1 cellular context compared by ENCODE assay signal in genomic region chr4:103198111-103198765, GRCh38.
TF ChIP-seq lines count a peak whose summit lies in the region.

A gene with protein sequence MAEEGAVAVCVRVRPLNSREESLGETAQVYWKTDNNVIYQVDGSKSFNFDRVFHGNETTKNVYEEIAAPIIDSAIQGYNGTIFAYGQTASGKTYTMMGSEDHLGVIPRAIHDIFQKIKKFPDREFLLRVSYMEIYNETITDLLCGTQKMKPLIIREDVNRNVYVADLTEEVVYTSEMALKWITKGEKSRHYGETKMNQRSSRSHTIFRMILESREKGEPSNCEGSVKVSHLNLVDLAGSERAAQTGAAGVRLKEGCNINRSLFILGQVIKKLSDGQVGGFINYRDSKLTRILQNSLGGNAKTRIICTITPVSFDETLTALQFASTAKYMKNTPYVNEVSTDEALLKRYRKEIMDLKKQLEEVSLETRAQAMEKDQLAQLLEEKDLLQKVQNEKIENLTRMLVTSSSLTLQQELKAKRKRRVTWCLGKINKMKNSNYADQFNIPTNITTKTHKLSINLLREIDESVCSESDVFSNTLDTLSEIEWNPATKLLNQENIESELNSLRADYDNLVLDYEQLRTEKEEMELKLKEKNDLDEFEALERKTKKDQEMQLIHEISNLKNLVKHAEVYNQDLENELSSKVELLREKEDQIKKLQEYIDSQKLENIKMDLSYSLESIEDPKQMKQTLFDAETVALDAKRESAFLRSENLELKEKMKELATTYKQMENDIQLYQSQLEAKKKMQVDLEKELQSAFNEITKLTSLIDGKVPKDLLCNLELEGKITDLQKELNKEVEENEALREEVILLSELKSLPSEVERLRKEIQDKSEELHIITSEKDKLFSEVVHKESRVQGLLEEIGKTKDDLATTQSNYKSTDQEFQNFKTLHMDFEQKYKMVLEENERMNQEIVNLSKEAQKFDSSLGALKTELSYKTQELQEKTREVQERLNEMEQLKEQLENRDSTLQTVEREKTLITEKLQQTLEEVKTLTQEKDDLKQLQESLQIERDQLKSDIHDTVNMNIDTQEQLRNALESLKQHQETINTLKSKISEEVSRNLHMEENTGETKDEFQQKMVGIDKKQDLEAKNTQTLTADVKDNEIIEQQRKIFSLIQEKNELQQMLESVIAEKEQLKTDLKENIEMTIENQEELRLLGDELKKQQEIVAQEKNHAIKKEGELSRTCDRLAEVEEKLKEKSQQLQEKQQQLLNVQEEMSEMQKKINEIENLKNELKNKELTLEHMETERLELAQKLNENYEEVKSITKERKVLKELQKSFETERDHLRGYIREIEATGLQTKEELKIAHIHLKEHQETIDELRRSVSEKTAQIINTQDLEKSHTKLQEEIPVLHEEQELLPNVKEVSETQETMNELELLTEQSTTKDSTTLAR (N-terminal part only) (minus strand): TSS chr4:103198343. CDS start chr4:103198319, 24 bp downstream.

TF ChIP-seq in HepG2, 621 proteins besides CTCF, POLR2A, EP300 and RAD21 (continued from another document and continues in another):
- TF ChIP-seq, protein P1, sequence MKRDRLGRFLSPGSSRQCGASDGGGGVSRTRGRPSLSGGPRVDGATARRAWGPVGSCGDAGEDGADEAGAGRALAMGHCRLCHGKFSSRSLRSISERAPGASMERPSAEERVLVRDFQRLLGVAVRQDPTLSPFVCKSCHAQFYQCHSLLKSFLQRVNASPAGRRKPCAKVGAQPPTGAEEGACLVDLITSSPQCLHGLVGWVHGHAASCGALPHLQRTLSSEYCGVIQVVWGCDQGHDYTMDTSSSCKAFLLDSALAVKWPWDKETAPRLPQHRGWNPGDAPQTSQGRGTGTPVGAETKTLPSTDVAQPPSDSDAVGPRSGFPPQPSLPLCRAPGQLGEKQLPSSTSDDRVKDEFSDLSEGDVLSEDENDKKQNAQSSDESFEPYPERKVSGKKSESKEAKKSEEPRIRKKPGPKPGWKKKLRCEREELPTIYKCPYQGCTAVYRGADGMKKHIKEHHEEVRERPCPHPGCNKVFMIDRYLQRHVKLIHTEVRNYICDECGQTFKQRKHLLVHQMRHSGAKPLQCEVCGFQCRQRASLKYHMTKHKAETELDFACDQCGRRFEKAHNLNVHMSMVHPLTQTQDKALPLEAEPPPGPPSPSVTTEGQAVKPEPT (CRISPR knock-in tag; IDR thresholded peaks at IDR 0.05; ENCODE audit: low read depth), result 0 out of 2 replicates have a peak, but pooled peaks have one; percentile 24
- TF ChIP-seq ISL2 (CRISPR knock-in tag; IDR thresholded peaks at IDR 0.05) (no peak), TAF15 (IDR thresholded peaks at IDR 0.05; ENCODE audit: low read depth, low read length, poor library complexity, severe bottlenecking) (no peak), FOXC1 (CRISPR knock-in tag; IDR thresholded peaks at IDR 0.05; ENCODE audit: borderline replicate concordance) (peak; percentile 71), SIN3B (IDR thresholded peaks at IDR 0.05; ENCODE audit: low read length) (peak; percentile 78), ZNF678 (CRISPR knock-in tag; IDR thresholded peaks at IDR 0.05) (no peak), NR1H2 (CRISPR knock-in tag; IDR thresholded peaks at IDR 0.05; ENCODE audit: borderline replicate concordance, low read depth) (no peak), ZNF431 (CRISPR knock-in tag; IDR thresholded peaks at IDR 0.05; ENCODE audit: borderline replicate concordance, low read depth) (peak; percentile 38; the same call in 1 of the 2 replicates), NAIF1 (CRISPR knock-in tag; IDR thresholded peaks at IDR 0.05; ENCODE audit: borderline replicate concordance) (0 out of 2 replicates have a peak, but pooled peaks have one; percentile 1), ZNF12 (CRISPR knock-in tag; IDR thresholded peaks at IDR 0.05) (no peak), CC2D1A (CRISPR knock-in tag; IDR thresholded peaks at IDR 0.05) (no peak), ZNF800 (CRISPR knock-in tag; IDR thresholded peaks at IDR 0.05) (no peak), ZSCAN12 (CRISPR knock-in tag; IDR thresholded peaks at IDR 0.05) (no peak), ELF4 (CRISPR knock-in tag; IDR thresholded peaks at IDR 0.05; ENCODE audit: borderline replicate concordance) (no peak), NR2F1 (CRISPR knock-in tag; IDR thresholded peaks at IDR 0.05) (no peak), PAF1 (CRISPR knock-in tag; IDR thresholded peaks at IDR 0.05) (no peak), ZEB1 (IDR thresholded peaks at IDR 0.05; ENCODE audit: insufficient replicate concordance, low read depth) (no peak), SMAD3 (CRISPR knock-in tag; IDR thresholded peaks at IDR 0.05) (no peak), PCBP2 (optimal IDR thresholded peaks at IDR 0.05; ENCODE audit: low read depth, low read length, poor library complexity, severe bottlenecking) (no peak), ATF2 (CRISPR knock-in tag; IDR thresholded peaks at IDR 0.05) (peak; percentile 79; the same call in 1 of the 2 replicates), BORCS8-MEF2B (CRISPR knock-in tag; IDR thresholded peaks at IDR 0.05) (peak; percentile 86), ZNF776 (CRISPR knock-in tag; IDR thresholded peaks at IDR 0.05) (0 out of 2 replicates have a peak, but pooled peaks have one; percentile 25), POLR2G (IDR thresholded peaks at IDR 0.05; ENCODE audit: low read depth, low read length) (peak; percentile 68), PHF5A (CRISPR knock-in tag; IDR thresholded peaks at IDR 0.05; ENCODE audit: low read depth, unreplicated experiment) (no peak), RFX5 (IDR thresholded peaks at IDR 0.05; ENCODE audit: low read depth, low read length) (peak; percentile 68; the same call in 1 of the 2 replicates), SALL2 (CRISPR knock-in tag; IDR thresholded peaks at IDR 0.05) (no peak), PAWR (CRISPR knock-in tag; IDR thresholded peaks at IDR 0.05; ENCODE audit: borderline replicate concordance) (no peak), SRY (CRISPR knock-in tag; IDR thresholded peaks at IDR 0.05) (peak; percentile 89), CBX1 (IDR thresholded peaks at IDR 0.05; ENCODE audit: low read depth) (no peak), ZNF672 (CRISPR knock-in tag; IDR thresholded peaks at IDR 0.05) (no peak), SAP130 (CRISPR knock-in tag; IDR thresholded peaks at IDR 0.05; ENCODE audit: low read depth) (peak; percentile 97), SNRNP70 (IDR thresholded peaks at IDR 0.05; ENCODE audit: low read depth, low read length) (no peak), SSRP1 (CRISPR knock-in tag; IDR thresholded peaks at IDR 0.05) (no peak), ZNF747 (CRISPR knock-in tag; IDR thresholded peaks at IDR 0.05; ENCODE audit: borderline replicate concordance) (no peak), CENPT (CRISPR knock-in tag; IDR thresholded peaks at IDR 0.05; ENCODE audit: low read depth) (0 out of 2 replicates have a peak, but pooled peaks have one; percentile 23), DNMT3B (CRISPR knock-in tag; conservative IDR thresholded peaks at IDR 0.05) (no peak), ZNF232 (CRISPR knock-in tag; IDR thresholded peaks at IDR 0.05; ENCODE audit: borderline replicate concordance) (no peak), CSRNP2 (CRISPR knock-in tag; conservative IDR thresholded peaks at IDR 0.05; ENCODE audit: low read depth) (no peak), KDM6A (CRISPR knock-in tag; IDR thresholded peaks at IDR 0.05; ENCODE audit: low read depth) (no peak), ZSCAN31 (CRISPR knock-in tag; IDR thresholded peaks at IDR 0.05; ENCODE audit: low read depth) (no peak), ZNF879 (CRISPR knock-in tag; IDR thresholded peaks at IDR 0.05) (no peak), KLF15 (CRISPR knock-in tag; IDR thresholded peaks at IDR 0.05; ENCODE audit: borderline replicate concordance) (no peak), ZNF652 (CRISPR knock-in tag; IDR thresholded peaks at IDR 0.05; ENCODE audit: borderline replicate concordance, low read depth) (no peak)
- TF ChIP-seq, protein P2, sequence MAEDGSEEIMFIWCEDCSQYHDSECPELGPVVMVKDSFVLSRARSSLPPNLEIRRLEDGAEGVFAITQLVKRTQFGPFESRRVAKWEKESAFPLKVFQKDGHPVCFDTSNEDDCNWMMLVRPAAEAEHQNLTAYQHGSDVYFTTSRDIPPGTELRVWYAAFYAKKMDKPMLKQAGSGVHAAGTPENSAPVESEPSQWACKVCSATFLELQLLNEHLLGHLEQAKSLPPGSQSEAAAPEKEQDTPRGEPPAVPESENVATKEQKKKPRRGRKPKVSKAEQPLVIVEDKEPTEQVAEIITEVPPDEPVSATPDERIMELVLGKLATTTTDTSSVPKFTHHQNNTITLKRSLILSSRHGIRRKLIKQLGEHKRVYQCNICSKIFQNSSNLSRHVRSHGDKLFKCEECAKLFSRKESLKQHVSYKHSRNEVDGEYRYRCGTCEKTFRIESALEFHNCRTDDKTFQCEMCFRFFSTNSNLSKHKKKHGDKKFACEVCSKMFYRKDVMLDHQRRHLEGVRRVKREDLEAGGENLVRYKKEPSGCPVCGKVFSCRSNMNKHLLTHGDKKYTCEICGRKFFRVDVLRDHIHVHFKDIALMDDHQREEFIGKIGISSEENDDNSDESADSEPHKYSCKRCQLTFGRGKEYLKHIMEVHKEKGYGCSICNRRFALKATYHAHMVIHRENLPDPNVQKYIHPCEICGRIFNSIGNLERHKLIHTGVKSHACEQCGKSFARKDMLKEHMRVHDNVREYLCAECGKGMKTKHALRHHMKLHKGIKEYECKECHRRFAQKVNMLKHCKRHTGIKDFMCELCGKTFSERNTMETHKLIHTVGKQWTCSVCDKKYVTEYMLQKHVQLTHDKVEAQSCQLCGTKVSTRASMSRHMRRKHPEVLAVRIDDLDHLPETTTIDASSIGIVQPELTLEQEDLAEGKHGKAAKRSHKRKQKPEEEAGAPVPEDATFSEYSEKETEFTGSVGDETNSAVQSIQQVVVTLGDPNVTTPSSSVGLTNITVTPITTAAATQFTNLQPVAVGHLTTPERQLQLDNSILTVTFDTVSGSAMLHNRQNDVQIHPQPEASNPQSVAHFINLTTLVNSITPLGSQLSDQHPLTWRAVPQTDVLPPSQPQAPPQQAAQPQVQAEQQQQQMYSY (CRISPR knock-in tag; IDR thresholded peaks at IDR 0.05), result no peak
- TF ChIP-seq, protein P3, sequence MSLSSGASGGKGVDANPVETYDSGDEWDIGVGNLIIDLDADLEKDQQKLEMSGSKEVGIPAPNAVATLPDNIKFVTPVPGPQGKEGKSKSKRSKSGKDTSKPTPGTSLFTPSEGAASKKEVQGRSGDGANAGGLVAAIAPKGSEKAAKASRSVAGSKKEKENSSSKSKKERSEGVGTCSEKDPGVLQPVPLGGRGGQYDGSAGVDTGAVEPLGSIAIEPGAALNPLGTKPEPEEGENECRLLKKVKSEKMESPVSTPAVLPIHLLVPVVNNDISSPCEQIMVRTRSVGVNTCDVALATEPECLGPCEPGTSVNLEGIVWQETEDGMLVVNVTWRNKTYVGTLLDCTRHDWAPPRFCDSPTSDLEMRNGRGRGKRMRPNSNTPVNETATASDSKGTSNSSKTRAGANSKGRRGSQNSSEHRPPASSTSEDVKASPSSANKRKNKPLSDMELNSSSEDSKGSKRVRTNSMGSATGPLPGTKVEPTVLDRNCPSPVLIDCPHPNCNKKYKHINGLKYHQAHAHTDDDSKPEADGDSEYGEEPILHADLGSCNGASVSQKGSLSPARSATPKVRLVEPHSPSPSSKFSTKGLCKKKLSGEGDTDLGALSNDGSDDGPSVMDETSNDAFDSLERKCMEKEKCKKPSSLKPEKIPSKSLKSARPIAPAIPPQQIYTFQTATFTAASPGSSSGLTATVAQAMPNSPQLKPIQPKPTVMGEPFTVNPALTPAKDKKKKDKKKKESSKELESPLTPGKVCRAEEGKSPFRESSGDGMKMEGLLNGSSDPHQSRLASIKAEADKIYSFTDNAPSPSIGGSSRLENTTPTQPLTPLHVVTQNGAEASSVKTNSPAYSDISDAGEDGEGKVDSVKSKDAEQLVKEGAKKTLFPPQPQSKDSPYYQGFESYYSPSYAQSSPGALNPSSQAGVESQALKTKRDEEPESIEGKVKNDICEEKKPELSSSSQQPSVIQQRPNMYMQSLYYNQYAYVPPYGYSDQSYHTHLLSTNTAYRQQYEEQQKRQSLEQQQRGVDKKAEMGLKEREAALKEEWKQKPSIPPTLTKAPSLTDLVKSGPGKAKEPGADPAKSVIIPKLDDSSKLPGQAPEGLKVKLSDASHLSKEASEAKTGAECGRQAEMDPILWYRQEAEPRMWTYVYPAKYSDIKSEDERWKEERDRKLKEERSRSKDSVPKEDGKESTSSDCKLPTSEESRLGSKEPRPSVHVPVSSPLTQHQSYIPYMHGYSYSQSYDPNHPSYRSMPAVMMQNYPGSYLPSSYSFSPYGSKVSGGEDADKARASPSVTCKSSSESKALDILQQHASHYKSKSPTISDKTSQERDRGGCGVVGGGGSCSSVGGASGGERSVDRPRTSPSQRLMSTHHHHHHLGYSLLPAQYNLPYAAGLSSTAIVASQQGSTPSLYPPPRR (CRISPR knock-in tag; IDR thresholded peaks at IDR 0.05; ENCODE audit: borderline replicate concordance), result 0 out of 2 replicates have a peak, but pooled peaks have one; percentile 40
